Comparison of ENCODE assay signal across 23 cellular contexts in genomic region chr1:83702349-83702748, GRCh38.
"Had no signal": no experiment of that assay in that cellular context is flagged by ENCODE, and none has a peak within 500 bp of the region (broad histone marks: within the 10 kb centered on the region; RNA-seq: fewer than 3 reads in every experiment).

No MANE protein-coding gene starts in this region.

- H3K27me3 ChIP-seq: MG63 had no signal

- H3K27ac ChIP-seq: KMS-11, RWPE1 had no signal

- H3K36me3 ChIP-seq: MG63 had no signal

- H3K9ac ChIP-seq: KMS-11, SK-N-SH had no signal

- ATAC-seq: HepG2, K562 had no signal

- H3K9me3 ChIP-seq: SK-N-SH had no signal

- DNase-seq: IMR-90, MG63, NCI-H1092, NCI-H1105 treated with DMSO at 0.1 percent for 48 hours, NCI-H1417 treated with DMSO at 0.1 percent for 48 hours, NCI-H146, NCI-H1694 treated with DMSO at 0.1 percent for 48 hours, NCI-H1930, NCI-H2081, NCI-H2107, NCI-H226, NCI-H446, NCI-H510A, NCI-H524 treated with DMSO at 0.1 percent for 48 hours, NCI-H69, NCI-H774, SHP77, SK-N-SH, SW 1271 had no signal

- H3K4me2 ChIP-seq: KMS-11, SK-N-SH had no signal

- H3K4me3 ChIP-seq: K562, MG63 had no signal
